2 cellular contexts compared by ENCODE assay signal in genomic region chr16:89847930-89848297, GRCh38.
A peak's percentile ranks its signal among the peaks of the same experiment; 100 is the strongest.
TF ChIP-seq lines count a peak whose summit lies in the region.

No MANE protein-coding gene starts in this region.

TF ChIP-seq in HepG2, 621 proteins besides CTCF, POLR2A, EP300 and RAD21:
- TF ChIP-seq BHLHE40 (IDR thresholded peaks at IDR 0.05; ENCODE audit: low read length): no peak
- TF ChIP-seq, protein P1, sequence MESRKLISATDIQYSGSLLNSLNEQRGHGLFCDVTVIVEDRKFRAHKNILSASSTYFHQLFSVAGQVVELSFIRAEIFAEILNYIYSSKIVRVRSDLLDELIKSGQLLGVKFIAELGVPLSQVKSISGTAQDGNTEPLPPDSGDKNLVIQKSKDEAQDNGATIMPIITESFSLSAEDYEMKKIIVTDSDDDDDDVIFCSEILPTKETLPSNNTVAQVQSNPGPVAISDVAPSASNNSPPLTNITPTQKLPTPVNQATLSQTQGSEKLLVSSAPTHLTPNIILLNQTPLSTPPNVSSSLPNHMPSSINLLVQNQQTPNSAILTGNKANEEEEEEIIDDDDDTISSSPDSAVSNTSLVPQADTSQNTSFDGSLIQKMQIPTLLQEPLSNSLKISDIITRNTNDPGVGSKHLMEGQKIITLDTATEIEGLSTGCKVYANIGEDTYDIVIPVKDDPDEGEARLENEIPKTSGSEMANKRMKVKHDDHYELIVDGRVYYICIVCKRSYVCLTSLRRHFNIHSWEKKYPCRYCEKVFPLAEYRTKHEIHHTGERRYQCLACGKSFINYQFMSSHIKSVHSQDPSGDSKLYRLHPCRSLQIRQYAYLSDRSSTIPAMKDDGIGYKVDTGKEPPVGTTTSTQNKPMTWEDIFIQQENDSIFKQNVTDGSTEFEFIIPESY (CRISPR knock-in tag; IDR thresholded peaks at IDR 0.05): 0 out of 2 replicates have a peak, but pooled peaks have one; percentile 48
- TF ChIP-seq ZNF7 (CRISPR knock-in tag; IDR thresholded peaks at IDR 0.05): no peak
- no peak for TF ChIP-seq TRIM24 (CRISPR knock-in tag; IDR thresholded peaks at IDR 0.05)
- no peak for TF ChIP-seq ELF1 (CRISPR knock-in tag; IDR thresholded peaks at IDR 0.05)
- TF ChIP-seq ZNF768 (CRISPR knock-in tag; IDR thresholded peaks at IDR 0.05): 0 out of 2 replicates have a peak, but pooled peaks have one; percentile 18
- TF ChIP-seq NR3C1 (CRISPR knock-in tag; IDR thresholded peaks at IDR 0.05): no peak
- TF ChIP-seq ZNF3 (CRISPR knock-in tag; IDR thresholded peaks at IDR 0.05): no peak
TF ChIP-seq in HepG2: peak in this region for 2.

TF ChIP-seq in Ishikawa, 13 proteins besides CTCF, POLR2A, EP300 and RAD21:
- TF ChIP-seq, protein P2, sequence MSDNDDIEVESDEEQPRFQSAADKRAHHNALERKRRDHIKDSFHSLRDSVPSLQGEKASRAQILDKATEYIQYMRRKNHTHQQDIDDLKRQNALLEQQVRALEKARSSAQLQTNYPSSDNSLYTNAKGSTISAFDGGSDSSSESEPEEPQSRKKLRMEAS (IDR thresholded peaks at IDR 0.05): peak; percentile 58; the same call in 1 of the 2 replicates
- TF ChIP-seq ZBTB7A (IDR thresholded peaks at IDR 0.05; ENCODE audit: low read depth): 0 out of 2 replicates have a peak, but pooled peaks have one; percentile 5
- no peak for TF ChIP-seq CEBPB (IDR thresholded peaks at IDR 0.05)
